1 cellular context compared by ENCODE assay signal in genomic region chr1:37692078-37692833, GRCh38.
A peak's percentile ranks its signal among the peaks of the same experiment; 100 is the strongest.
TF ChIP-seq lines count a peak whose summit lies in the region.

Gene CDCA8, plus strand, starts transcription at chr1:37692516. Its CDS starts 175 bp downstream, at chr1:37692691.

TF ChIP-seq in HEK293, 187 proteins besides CTCF, POLR2A, EP300 and RAD21 (continued from another document and continues in another):
- TF ChIP-seq KLF8 (tag by site-specific recombination; IDR thresholded peaks at IDR 0.05) (peak; percentile 84), ZNF175 (tag by site-specific recombination; IDR thresholded peaks at IDR 0.05) (no peak), ZNF211 (tag by site-specific recombination; IDR thresholded peaks at IDR 0.05; ENCODE audit: low read depth) (no peak), ZNF501 (tag by site-specific recombination; IDR thresholded peaks at IDR 0.05) (peak; percentile 52; the same call in 1 of the 2 replicates), ZNF585B (tag by site-specific recombination; IDR thresholded peaks at IDR 0.05) (no peak), ZNF146 (tag by site-specific recombination; IDR thresholded peaks at IDR 0.05) (no peak), ZNF174 (tag by site-specific recombination; IDR thresholded peaks at IDR 0.05) (no peak), KLF16 (tag by site-specific recombination; IDR thresholded peaks at IDR 0.05) (no peak), BCL11A (tag by site-specific recombination; IDR thresholded peaks at IDR 0.05; ENCODE audit: low read depth) (no peak), ZNF514 (tag by site-specific recombination; IDR thresholded peaks at IDR 0.05) (no peak), ZNF132 (tag by site-specific recombination; IDR thresholded peaks at IDR 0.05; ENCODE audit: borderline replicate concordance) (no peak), SP2 (tag by site-specific recombination; IDR thresholded peaks at IDR 0.05) (peak; percentile 96), ZNF266 (tag by site-specific recombination; IDR thresholded peaks at IDR 0.05; ENCODE audit: low read depth) (no peak), ZNF558 (tag by site-specific recombination; IDR thresholded peaks at IDR 0.05) (no peak), ZNF48 (tag by site-specific recombination; IDR thresholded peaks at IDR 0.05) (no peak), PRDM4 (tag by site-specific recombination; IDR thresholded peaks at IDR 0.05) (no peak), ZNF26 (tag by site-specific recombination; IDR thresholded peaks at IDR 0.05) (no peak), ZNF830 (tag by site-specific recombination; IDR thresholded peaks at IDR 0.05; ENCODE audit: low read depth) (no peak), ZNF24 (tag by site-specific recombination; IDR thresholded peaks at IDR 0.05) (0 out of 2 replicates have a peak, but pooled peaks have one; percentile 25), ZSCAN5A (tag by site-specific recombination; IDR thresholded peaks at IDR 0.05) (no peak), ZFP3 (tag by site-specific recombination; IDR thresholded peaks at IDR 0.05; ENCODE audit: low read depth) (no peak), ZNF596 (tag by site-specific recombination; IDR thresholded peaks at IDR 0.05) (no peak), ZBTB10 (tag by site-specific recombination; IDR thresholded peaks at IDR 0.05) (no peak; the same call in 1 of the 2 replicates), ZNF398 (tag by site-specific recombination; IDR thresholded peaks at IDR 0.05) (no peak), ZNF701 (tag by site-specific recombination; IDR thresholded peaks at IDR 0.05) (no peak), ZNF155 (tag by site-specific recombination; IDR thresholded peaks at IDR 0.05) (no peak), ZNF645 (tag by site-specific recombination; IDR thresholded peaks at IDR 0.05) (no peak), ZBTB49 (tag by site-specific recombination; IDR thresholded peaks at IDR 0.05; ENCODE audit: low read depth) (no peak), RBAK (tag by site-specific recombination; IDR thresholded peaks at IDR 0.05) (no peak), ZFP41 (tag by site-specific recombination; IDR thresholded peaks at IDR 0.05; ENCODE audit: borderline replicate concordance) (no peak), KLF17 (tag by site-specific recombination; IDR thresholded peaks at IDR 0.05) (no peak), ZNF324 (tag by site-specific recombination; IDR thresholded peaks at IDR 0.05) (peak; percentile 50; the same call in 1 of the 2 replicates), ZBTB48 (tag by site-specific recombination; IDR thresholded peaks at IDR 0.05) (peak; percentile 89), MYNN (tag by site-specific recombination; IDR thresholded peaks at IDR 0.05; ENCODE audit: borderline replicate concordance) (no peak), ZNF580 (tag by site-specific recombination; IDR thresholded peaks at IDR 0.05) (no peak; the same call in 1 of the 2 replicates), ZNF510 (tag by site-specific recombination; IDR thresholded peaks at IDR 0.05; ENCODE audit: insufficient replicate concordance) (no peak), ZNF280D (tag by site-specific recombination; IDR thresholded peaks at IDR 0.05) (0 out of 2 replicates have a peak, but pooled peaks have one; percentile 31)
